ENCODE assay signal across 2 cellular contexts in genomic region chr1:211695135-211695816, GRCh38.
TF ChIP-seq lines count a peak whose summit lies in the region.

No MANE protein-coding gene starts in this region.

TF ChIP-seq in GM12878, 131 proteins besides CTCF, POLR2A, EP300 and RAD21 (continues in another document):
- TF ChIP-seq REST (IDR thresholded peaks at IDR 0.05; ENCODE audit: low read depth, low read length), result no peak
- TF ChIP-seq NR2F1 (conservative IDR thresholded peaks at IDR 0.05), result peak; percentile 94
- peak; percentile 87 for TF ChIP-seq MTA2 (IDR thresholded peaks at IDR 0.05; ENCODE audit: low read depth)
- TF ChIP-seq ZSCAN29 (IDR thresholded peaks at IDR 0.05), result no peak
- no peak for TF ChIP-seq ZNF217 (IDR thresholded peaks at IDR 0.05)
- TF ChIP-seq NFYA (IDR thresholded peaks at IDR 0.05; ENCODE audit: borderline replicate concordance, low read depth, low read length), result no peak
- 0 out of 2 replicates have a peak, but pooled peaks have one; percentile 17 for TF ChIP-seq TCF3 (IDR thresholded peaks at IDR 0.05; ENCODE audit: borderline replicate concordance, insufficient read depth, low read depth, low read length)
- no peak; the same call in 1 of the 2 replicates for TF ChIP-seq BACH1 (IDR thresholded peaks at IDR 0.05; ENCODE audit: borderline replicate concordance)
- TF ChIP-seq ZNF622 (IDR thresholded peaks at IDR 0.05), result no peak
- TF ChIP-seq USF1 (IDR thresholded peaks at IDR 0.05; ENCODE audit: borderline replicate concordance, extremely low read length, insufficient read depth, low read depth, low read length), result peak; percentile 15
- TF ChIP-seq E2F8 (IDR thresholded peaks at IDR 0.05; ENCODE audit: low read depth, partially characterized antibody), result no peak
- TF ChIP-seq CREB1 (IDR thresholded peaks at IDR 0.05; ENCODE audit: low read depth), result no peak; the same call in 1 of the 2 replicates
- no peak for TF ChIP-seq NFXL1 (IDR thresholded peaks at IDR 0.05; ENCODE audit: borderline replicate concordance)
- TF ChIP-seq ZNF384 (IDR thresholded peaks at IDR 0.05; ENCODE audit: borderline replicate concordance, low read depth, low read length), result no peak
- TF ChIP-seq PKNOX1 (IDR thresholded peaks at IDR 0.05), result no peak
- no peak for TF ChIP-seq ELK1 (IDR thresholded peaks at IDR 0.05; ENCODE audit: low read depth, low read length)
- TF ChIP-seq CHD2 (IDR thresholded peaks at IDR 0.05; ENCODE audit: borderline replicate concordance, low read depth, low read length), result peak; percentile 33; the same call in 1 of the 2 replicates

TF ChIP-seq in WTC11, 78 proteins besides CTCF, POLR2A, EP300 and RAD21 (continued from another document):
- TF ChIP-seq ATF6 (CRISPR knock-in tag; IDR thresholded peaks at IDR 0.05) (no peak), IRF1 (CRISPR knock-in tag; IDR thresholded peaks at IDR 0.05) (no peak), ERG (CRISPR knock-in tag; IDR thresholded peaks at IDR 0.05) (no peak), ZNF281 (CRISPR knock-in tag; IDR thresholded peaks at IDR 0.05) (no peak), NFE2L1 (CRISPR knock-in tag; IDR thresholded peaks at IDR 0.05) (no peak), ATF1 (CRISPR knock-in tag; IDR thresholded peaks at IDR 0.05) (no peak), USF1 (CRISPR knock-in tag; IDR thresholded peaks at IDR 0.05) (no peak), ZBTB21 (CRISPR knock-in tag; IDR thresholded peaks at IDR 0.05; ENCODE audit: borderline replicate concordance) (no peak), SP1 (CRISPR knock-in tag; conservative IDR thresholded peaks at IDR 0.05) (no peak), PRDM15 (CRISPR knock-in tag; IDR thresholded peaks at IDR 0.05) (no peak), OVOL2 (CRISPR knock-in tag; IDR thresholded peaks at IDR 0.05; ENCODE audit: borderline replicate concordance) (no peak)
